8 cellular contexts compared by ENCODE assay signal in genomic region chr18:74596959-74597661, GRCh38. TPM values are rescaled to one million over a fixed set of nuclear protein-coding genes. Genes with fewer than 3 reads are reported as not detected.
DNase-seq lines count a peak whose midpoint lies in the region; ATAC-seq and TF ChIP-seq lines count a peak whose summit lies in the region.

No MANE protein-coding gene starts in this region.

- intact Hi-C loops in Right ventricle myocardium superior (cut with DNase I): no loop called here
- intact Hi-C loops in upper lobe of right lung (cut with DNase I): no loop called here

- H3K4me1 Mint-ChIP-seq in progenitor cell of endocrine pancreas (ENCODE audit: low read depth): peaks cover 15% of the 10 kb centered on the region

- ATAC-seq in GM21367 (IDR thresholded peaks at IDR 0.05; ENCODE audit: unreplicated experiment) (peak; percentile 24), Right ventricle myocardium superior (ENCODE audit: poor library complexity) (peak; percentile 72), upper lobe of right lung (peak; percentile 66)

- H3K36me3 ChIP-seq in HUES48 (ENCODE audit: control insufficient read depth, insufficient read depth, low read length) (peaks cover 9% of the 10 kb centered on the region), SK-N-MC (ENCODE audit: insufficient read depth, low read length) (no peaks in the 10 kb centered on the region; the same call in 1 of the 2 replicates), upper lobe of right lung (no peaks in the 10 kb centered on the region)

- peak; percentile 6 for DNase-seq in DMS153 treated with DMSO at 0.1 percent for 48 hours (lab: John Stamatoyannopoulos, UW; ENCODE audit: unreplicated experiment)
- DNase-seq in SK-N-MC (ENCODE audit: low read depth, low spot score): peak; percentile 63
- DNase-seq in activated naive CD4-positive, alpha-beta T cell treated with anti-CD3 and anti-CD28 coated beads, Interleukin-2, amount 50 U/mL, for 16 hours: peak; percentile 75
- DNase-seq in Right ventricle myocardium superior: peak; percentile 85
- DNase-seq in progenitor cell of endocrine pancreas (ENCODE audit: low spot score, unreplicated experiment): peak; percentile 26
- DNase-seq in upper lobe of right lung: peak; percentile 87

- H3K4me1 ChIP-seq in HUES48 (ENCODE audit: control insufficient read depth, insufficient read depth, low read length) (peaks cover 13% of the 10 kb centered on the region), upper lobe of right lung (peaks cover 35% of the 10 kb centered on the region)

- H3K27me3 Mint-ChIP-seq in progenitor cell of endocrine pancreas: no peaks in the 10 kb centered on the region

- H3K9me3 ChIP-seq in HUES48 (ENCODE audit: control insufficient read depth, insufficient read depth, low read length) (no peaks in the 10 kb centered on the region), SK-N-MC (ENCODE audit: low read depth, low read length) (no peaks in the 10 kb centered on the region), upper lobe of right lung (no peaks in the 10 kb centered on the region)

- H3K27ac ChIP-seq in HUES48 (ENCODE audit: low read depth, low read length): peak overlapping the region; percentile 91
- peak overlapping the region; percentile 90 for H3K27ac ChIP-seq in SK-N-MC
- peak overlapping the region; percentile 100 for H3K27ac ChIP-seq in upper lobe of right lung

- H3K9ac ChIP-seq in HUES48 (ENCODE audit: low read depth, low read length) (peak overlapping the region; percentile 85), SK-N-MC (ENCODE audit: insufficient read length) (peak overlapping the region; percentile 98)

- H3K4me3 Mint-ChIP-seq in progenitor cell of endocrine pancreas (ENCODE audit: low read depth): peak overlapping the region; percentile 96

- peak overlapping the region; percentile 99 for H3K27ac Mint-ChIP-seq in progenitor cell of endocrine pancreas

- peaks cover 10% of the 10 kb centered on the region; the same call in 1 of the 2 replicates for H3K27me3 ChIP-seq in HUES48 (ENCODE audit: control insufficient read depth, insufficient read depth, low read length)
- H3K27me3 ChIP-seq in upper lobe of right lung: no peaks in the 10 kb centered on the region

- H3K4me3 ChIP-seq in HUES48 (ENCODE audit: low read depth, low read length) (peak overlapping the region; percentile 87), SK-N-MC (peak overlapping the region; percentile 92), upper lobe of right lung (peak overlapping the region; percentile 73)

- peaks cover 3% of the 10 kb centered on the region for H3K36me3 Mint-ChIP-seq in progenitor cell of endocrine pancreas (ENCODE audit: insufficient read depth)

- no peak for TF ChIP-seq CTCF in progenitor cell of endocrine pancreas (IDR thresholded peaks at IDR 0.05; ENCODE audit: unreplicated experiment)
- TF ChIP-seq CTCF in upper lobe of right lung (IDR thresholded peaks at IDR 0.05): no peak

- H3K9me3 Mint-ChIP-seq in progenitor cell of endocrine pancreas (ENCODE audit: low read depth): no peaks in the 10 kb centered on the region

RNA-seq across cellular contexts. Expression of gene ZNF407, which starts 0.6 kb away (rescaled TPM):
- 9.6 TPM for total RNA-seq in Right ventricle myocardium superior
- 18.1 and 18.4 TPM in 2 replicates for total RNA-seq in progenitor cell of endocrine pancreas
- 18.4 TPM for total RNA-seq in upper lobe of right lung

Comparison
In these comparisons a context has a peak if more than half of its experiments do, and no peak if none do; other contexts are left out.
1. Peak in every context shown above with its lines: DNase-seq, ATAC-seq, H3K4me3 ChIP-seq and H3K27ac ChIP-seq.
2. DNase-seq: peak in every context shown above with its lines; median percentile 87 in upper lobe of right lung; 85 in Right ventricle myocardium superior; 75 in activated naive CD4-positive, alpha-beta T cell treated with anti-CD3 and anti-CD28 coated beads, Interleukin-2, amount 50 U/mL, for 16 hours; 63 in SK-N-MC; 26 in progenitor cell of endocrine pancreas; 6 in DMS153 treated with DMSO at 0.1 percent for 48 hours.